ENCODE assay signal across 8 cellular contexts in the genomic region with DNA sequence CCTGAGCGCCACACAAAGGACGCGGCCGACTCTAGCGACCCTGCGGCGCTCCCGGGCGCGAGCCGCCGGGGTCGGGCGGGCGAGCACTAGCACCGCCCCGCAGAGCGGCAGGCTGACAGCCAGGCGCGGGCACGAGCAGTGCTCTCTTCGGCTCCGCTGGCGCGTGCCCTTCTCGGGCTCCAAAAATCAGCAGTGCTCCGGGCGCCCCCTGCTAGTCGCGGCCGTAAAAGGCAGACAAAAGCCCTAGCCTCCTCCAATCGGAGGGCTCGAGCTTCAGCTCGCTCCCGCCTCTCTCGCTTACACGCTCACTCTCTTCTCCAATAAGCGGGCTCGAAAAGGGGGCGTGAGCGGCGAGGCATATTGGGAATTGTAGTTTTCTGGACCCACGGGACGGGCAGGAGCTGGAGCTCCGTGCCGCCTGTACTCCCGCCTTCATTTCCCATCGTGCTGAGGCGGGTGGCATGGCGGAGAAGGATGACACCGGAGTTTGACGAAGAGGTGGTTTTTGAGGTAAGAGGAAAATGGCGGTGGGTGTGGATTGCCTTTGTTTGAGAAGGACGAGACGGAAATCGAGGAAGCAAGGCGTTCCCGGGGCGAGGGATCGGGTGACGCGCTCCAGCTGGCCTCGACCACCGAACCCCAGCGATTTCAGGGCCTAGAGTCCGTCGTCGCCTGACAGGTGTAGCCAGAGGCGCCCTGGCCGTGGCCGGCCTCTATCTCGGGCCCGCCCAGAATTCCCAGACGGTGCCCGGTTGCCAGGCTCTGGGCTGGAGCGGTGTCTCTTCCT. TPM values are rescaled to one million over a fixed set of nuclear protein-coding genes. Genes with fewer than 3 reads are reported as not detected.
DNase-seq lines count a peak whose midpoint lies in the region; ATAC-seq, FAIRE-seq and TF ChIP-seq lines count a peak whose summit lies in the region.

A gene (minus strand): TSS at position 91 of the 787 bp plus-strand sequence. CDS start 227 bp downstream, outside the sequence.
A gene with protein sequence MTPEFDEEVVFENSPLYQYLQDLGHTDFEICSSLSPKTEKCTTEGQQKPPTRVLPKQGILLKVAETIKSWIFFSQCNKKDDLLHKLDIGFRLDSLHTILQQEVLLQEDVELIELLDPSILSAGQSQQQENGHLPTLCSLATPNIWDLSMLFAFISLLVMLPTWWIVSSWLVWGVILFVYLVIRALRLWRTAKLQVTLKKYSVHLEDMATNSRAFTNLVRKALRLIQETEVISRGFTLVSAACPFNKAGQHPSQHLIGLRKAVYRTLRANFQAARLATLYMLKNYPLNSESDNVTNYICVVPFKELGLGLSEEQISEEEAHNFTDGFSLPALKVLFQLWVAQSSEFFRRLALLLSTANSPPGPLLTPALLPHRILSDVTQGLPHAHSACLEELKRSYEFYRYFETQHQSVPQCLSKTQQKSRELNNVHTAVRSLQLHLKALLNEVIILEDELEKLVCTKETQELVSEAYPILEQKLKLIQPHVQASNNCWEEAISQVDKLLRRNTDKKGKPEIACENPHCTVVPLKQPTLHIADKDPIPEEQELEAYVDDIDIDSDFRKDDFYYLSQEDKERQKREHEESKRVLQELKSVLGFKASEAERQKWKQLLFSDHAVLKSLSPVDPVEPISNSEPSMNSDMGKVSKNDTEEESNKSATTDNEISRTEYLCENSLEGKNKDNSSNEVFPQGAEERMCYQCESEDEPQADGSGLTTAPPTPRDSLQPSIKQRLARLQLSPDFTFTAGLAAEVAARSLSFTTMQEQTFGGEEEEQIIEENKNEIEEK (plus strand): TSS at position 431 of the 787 bp plus-strand sequence. CDS start 44 bp downstream, at position 475.

- peak within 1 kb of the TSS; percentile 70 for H3K4me2 ChIP-seq in A549

- H3K36me3 ChIP-seq in iPS DF 6.9 (ENCODE audit: control insufficient read depth, insufficient read depth, low read length) = no peaks in the 10 kb centered on the region
- H3K36me3 ChIP-seq in gastrocnemius medialis = no peaks in the 10 kb centered on the region

- peak; percentile 85 to 94 for TF ChIP-seq RAD21 in A549 (conservative IDR thresholded peaks at IDR 0.05 in 1 of 2, IDR thresholded peaks at IDR 0.05 in 1 of 2)

- DNase-seq in A549 (ENCODE audit: low read depth in 1 of 2, low spot score in 1 of 2) (peak; percentile 95 to 99), NCI-H2107 treated with DMSO at 0.1 percent for 48 hours (lab: John Stamatoyannopoulos, UW; ENCODE audit: unreplicated experiment) (peak; percentile 99), UCSD-AML1 (lab: John Stamatoyannopoulos, UW; ENCODE audit: unreplicated experiment) (peak; percentile 99), brain pericyte (ENCODE audit: low read depth, low spot score) (peak; percentile 97), iPS DF 6.9 (ENCODE audit: low read depth, low spot score) (peak; percentile 97), gastrocnemius medialis (peak; percentile 99)

- peak within 1 kb of the TSS; percentile 91 to 93 for H3K27ac ChIP-seq in A549
- no peak within 1 kb of the TSS for H3K27ac ChIP-seq in iPS DF 6.9 (ENCODE audit: low read length)
- peak within 1 kb of the TSS; percentile 90 to 98 (median 96) for H3K27ac ChIP-seq in gastrocnemius medialis

- intact Hi-C loops in gastrocnemius medialis (cut with DNase I; ENCODE audit: low total_unique reads) = loop anchor here (1.0 to 10.0 kb wide), 5 partner anchors 85 to 573 kb away; a partner anchor contains a TSS

- CTCF ChIA-PET in A549 (lab: Yijun Ruan, JAX) = interaction anchor here (0.6 to 5.7 kb wide), 51 partner anchors 9 to 672 kb away, joined by 3 to 54 read pairs (median 5); a partner anchor contains a TSS

- peak; percentile 90 to 93 for ATAC-seq in A549
- peak; percentile 91 for ATAC-seq in HG03066 (IDR thresholded peaks at IDR 0.05; ENCODE audit: low read depth, unreplicated experiment)
- ATAC-seq in gastrocnemius medialis = peak; percentile 89 to 93

- WGBS in A549 (ENCODE audit: missing lambda C conversion rate) = 1% methylated on average over 51 of the region's 76 CpGs
- no CpG with 5 or more reads among the region's 76 CpGs for WGBS in iPS DF 6.9 (ENCODE audit: insufficient coverage, insufficient read length)

- POLR2A ChIA-PET in A549 (lab: Yijun Ruan, JAX) = interaction anchor here (0.7 to 3.7 kb wide), 19 partner anchors 9 to 256 kb away, joined by 3 to 42 read pairs (median 5); a partner anchor contains a TSS

- no peaks in the 10 kb centered on the region for H3K9me3 ChIP-seq in A549
- no peaks in the 10 kb centered on the region for H3K9me3 ChIP-seq in iPS DF 6.9 (ENCODE audit: control insufficient read depth, insufficient read depth, low read length)
- no peaks in the 10 kb centered on the region for H3K9me3 ChIP-seq in gastrocnemius medialis

- TF ChIP-seq EP300 in A549 (IDR thresholded peaks at IDR 0.05) = no peak

- peak; percentile 67 for TF ChIP-seq POLR2A in A549 (IDR thresholded peaks at IDR 0.05; ENCODE audit: low read length)
- peak; percentile 70 for TF ChIP-seq POLR2A in GM18526 (IDR thresholded peaks at IDR 0.05; ENCODE audit: extremely low read depth, insufficient read length)
- peak; percentile 77 to 81 for TF ChIP-seq POLR2A in gastrocnemius medialis (IDR thresholded peaks at IDR 0.05)

- in situ Hi-C loops in gastrocnemius medialis (cut with MboI; ENCODE audit: low sequenced_read_pairs in 4 of 4) = no loop called here

- peak; percentile 72 for FAIRE-seq in A549 (lab: Jason Lieb, UNC)

- H3K4me1 ChIP-seq in A549 (peaks cover 57% of the 10 kb centered on the region; the same call in 2 of the 3 replicates), iPS DF 6.9 (ENCODE audit: control insufficient read depth, insufficient read depth, low read length) (peaks cover 1% of the 10 kb centered on the region), gastrocnemius medialis (peaks cover 44 to 47% of the 10 kb centered on the region in 2 donors)

- H3K27me3 ChIP-seq in iPS DF 6.9 (ENCODE audit: control insufficient read depth, insufficient read depth, low read length) (no peaks in the 10 kb centered on the region), gastrocnemius medialis (no peaks in the 10 kb centered on the region)

- H3K4me3 ChIP-seq in A549 (peak within 1 kb of the TSS; percentile 83), iPS DF 6.9 (ENCODE audit: low read length) (peak within 1 kb of the TSS; percentile 91), gastrocnemius medialis (peak within 1 kb of the TSS; percentile 76 to 94 (median 88))

- peak; percentile 71 for TF ChIP-seq CTCF in A549 (IDR thresholded peaks at IDR 0.05)
- peak; percentile 36 to 53 (median 49) for TF ChIP-seq CTCF in gastrocnemius medialis (IDR thresholded peaks at IDR 0.05 in 4 of 5, conservative IDR thresholded peaks at IDR 0.05 in 1 of 5)

TF ChIP-seq in A549, 52 proteins besides CTCF, POLR2A, EP300 and RAD21 (continues in another document):
- TF ChIP-seq MAFK (IDR thresholded peaks at IDR 0.05; ENCODE audit: partially characterized antibody) (peak; percentile 47), ZFP36 (IDR thresholded peaks at IDR 0.05; ENCODE audit: borderline replicate concordance, partially characterized antibody) (no peak), ZSCAN20 (CRISPR knock-in tag; IDR thresholded peaks at IDR 0.05) (no peak), TP53 (CRISPR knock-in tag; IDR thresholded peaks at IDR 0.05) (no peak), PHF8 (IDR thresholded peaks at IDR 0.05; ENCODE audit: borderline replicate concordance, low read depth) (peak; percentile 77), RARB (CRISPR knock-in tag; IDR thresholded peaks at IDR 0.05) (no peak), CBX8 (IDR thresholded peaks at IDR 0.05) (no peak), KDM1A (IDR thresholded peaks at IDR 0.05; ENCODE audit: low read depth) (no peak), TFCP2L1 (CRISPR knock-in tag; IDR thresholded peaks at IDR 0.05) (no peak), RFX5 (IDR thresholded peaks at IDR 0.05) (no peak), MAZ (IDR thresholded peaks at IDR 0.05; ENCODE audit: borderline replicate concordance, low read depth, low read length) (no peak), SMC3 (IDR thresholded peaks at IDR 0.05) (peak; percentile 92), HEYL (CRISPR knock-in tag; IDR thresholded peaks at IDR 0.05) (no peak), HDAC2 (IDR thresholded peaks at IDR 0.05) (no peak)
- TF ChIP-seq, protein P1, sequence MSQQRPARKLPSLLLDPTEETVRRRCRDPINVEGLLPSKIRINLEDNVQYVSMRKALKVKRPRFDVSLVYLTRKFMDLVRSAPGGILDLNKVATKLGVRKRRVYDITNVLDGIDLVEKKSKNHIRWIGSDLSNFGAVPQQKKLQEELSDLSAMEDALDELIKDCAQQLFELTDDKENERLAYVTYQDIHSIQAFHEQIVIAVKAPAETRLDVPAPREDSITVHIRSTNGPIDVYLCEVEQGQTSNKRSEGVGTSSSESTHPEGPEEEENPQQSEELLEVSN (IDR thresholded peaks at IDR 0.05; ENCODE audit: borderline replicate concordance, low read depth) = peak; percentile 86; the same call in 1 of the 2 replicates
- TF ChIP-seq, protein P2, sequence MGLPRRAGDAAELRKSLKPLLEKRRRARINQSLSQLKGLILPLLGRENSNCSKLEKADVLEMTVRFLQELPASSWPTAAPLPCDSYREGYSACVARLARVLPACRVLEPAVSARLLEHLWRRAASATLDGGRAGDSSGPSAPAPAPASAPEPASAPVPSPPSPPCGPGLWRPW (IDR thresholded peaks at IDR 0.05) = no peak
- TF ChIP-seq, protein P3, sequence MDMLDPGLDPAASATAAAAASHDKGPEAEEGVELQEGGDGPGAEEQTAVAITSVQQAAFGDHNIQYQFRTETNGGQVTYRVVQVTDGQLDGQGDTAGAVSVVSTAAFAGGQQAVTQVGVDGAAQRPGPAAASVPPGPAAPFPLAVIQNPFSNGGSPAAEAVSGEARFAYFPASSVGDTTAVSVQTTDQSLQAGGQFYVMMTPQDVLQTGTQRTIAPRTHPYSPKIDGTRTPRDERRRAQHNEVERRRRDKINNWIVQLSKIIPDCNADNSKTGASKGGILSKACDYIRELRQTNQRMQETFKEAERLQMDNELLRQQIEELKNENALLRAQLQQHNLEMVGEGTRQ (IDR thresholded peaks at IDR 0.05) = peak; percentile 75

RNA-seq across cellular contexts. Expression of the first gene that starts in this region (rescaled TPM):
- 42.0 and 48.0 TPM in 2 replicates for polyA plus RNA-seq in A549 (2011; rRNA removed)
- 6.0 and 6.7 TPM in 2 replicates for polyA plus RNA-seq in A549 (2012; cell fraction: cytosol; rRNA removed)
- polyA plus RNA-seq in A549 (2012; cell fraction: nucleus; rRNA removed) = 10.5 and 17.1 TPM in 2 replicates
- polyA plus RNA-seq in A549 (2017; fragmentation: RNase III; extraction: RNeasy Plus Mini Kit Qiagen cat#74134 plus additional on column Dnase treatment) = 15.5 to 17.6 TPM (median 16.5 TPM) in 3 replicates
- polyA minus RNA-seq in A549 (2011; rRNA and poly(A)+ RNA removed) = 54.8 and 54.9 TPM in 2 replicates
- total RNA-seq in gastrocnemius medialis = 1 to 10 TPM; 2.9 to 8.4 (median 4.4) TPM

RNA-seq across cellular contexts. Expression of the second gene that starts in this region (rescaled TPM):
- polyA plus RNA-seq in A549 (2011; rRNA removed) = 256 and 259 TPM in 2 replicates
- 45.9 and 52.6 TPM in 2 replicates for polyA plus RNA-seq in A549 (2012; cell fraction: cytosol; rRNA removed)
- polyA plus RNA-seq in A549 (2012; cell fraction: nucleus; rRNA removed) = 20.8 and 28.1 TPM in 2 replicates
- polyA plus RNA-seq in A549 (2017; fragmentation: RNase III; extraction: RNeasy Plus Mini Kit Qiagen cat#74134 plus additional on column Dnase treatment) = 87.1 to 92.3 TPM (median 89.6 TPM) in 3 replicates
- polyA minus RNA-seq in A549 (2011; rRNA and poly(A)+ RNA removed) = 184 and 235 TPM in 2 replicates
- 100 to 1,000 TPM; 100 to 131 (median 118) TPM for total RNA-seq in gastrocnemius medialis
